2 cellular contexts compared by ENCODE assay signal in genomic region chr15:59362339-59362738, GRCh38.
TF ChIP-seq lines count a peak whose summit lies in the region.

No MANE protein-coding gene starts in this region.

TF ChIP-seq in A549, 52 proteins besides CTCF, POLR2A, EP300 and RAD21:
- peak; percentile 37 for TF ChIP-seq MAFK (IDR thresholded peaks at IDR 0.05; ENCODE audit: partially characterized antibody)
- TF ChIP-seq POLR2AphosphoS2 (conservative IDR thresholded peaks at IDR 0.05; ENCODE audit: low read length) = no peak

TF ChIP-seq in IMR-90, 13 proteins besides CTCF, POLR2A, EP300 and RAD21:
- TF ChIP-seq NFE2L2 (IDR thresholded peaks at IDR 0.05; ENCODE audit: low read depth, low read length) = no peak
- TF ChIP-seq MAFK (IDR thresholded peaks at IDR 0.05; ENCODE audit: low read depth, low read length) = peak; percentile 65
- TF ChIP-seq BHLHE40 (IDR thresholded peaks at IDR 0.05; ENCODE audit: low read depth, low read length) = no peak
- no peak for TF ChIP-seq MAZ (IDR thresholded peaks at IDR 0.05; ENCODE audit: borderline replicate concordance, low read depth, low read length)
- TF ChIP-seq ELK1 (IDR thresholded peaks at IDR 0.05; ENCODE audit: borderline replicate concordance, low read depth, low read length) = no peak
